Comparison of ENCODE assay signal across 1 cellular context in genomic region chr7:131604841-131605279, GRCh38.
A peak's percentile ranks its signal among the peaks of the same experiment; 100 is the strongest.
TF ChIP-seq lines count a peak whose summit lies in the region.

No MANE protein-coding gene starts in this region.

TF ChIP-seq in GM23338, 12 proteins besides CTCF, POLR2A, EP300 and RAD21 (continued from another document):
- TF ChIP-seq ZNF462 (CRISPR knock-in tag; IDR thresholded peaks at IDR 0.05) = peak; percentile 93; the same call in 1 of the 2 replicates
- no peak for TF ChIP-seq EZH2 (IDR thresholded peaks at IDR 0.05; ENCODE audit: low read depth, unreplicated experiment)
